ENCODE assay signal across 8 cellular contexts in the genomic region with DNA sequence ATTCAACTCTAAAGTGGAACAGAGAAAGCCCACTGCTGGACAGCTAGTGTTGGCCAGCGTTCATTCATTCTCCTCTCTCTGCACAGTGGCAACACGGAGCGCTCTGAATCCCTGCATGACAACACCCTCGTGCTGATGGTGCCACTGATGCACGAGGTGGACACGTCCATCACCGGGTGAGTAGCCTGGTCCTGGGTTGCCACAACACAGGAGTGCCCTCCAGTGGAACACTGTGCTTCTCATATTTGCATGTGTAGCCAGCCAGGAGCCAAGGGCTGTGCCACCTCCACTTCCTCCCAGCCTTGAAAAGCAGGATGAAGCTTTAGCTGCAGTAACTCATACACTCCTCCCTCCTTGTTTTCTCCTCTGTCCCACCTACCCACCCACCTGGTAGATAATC.
DNase-seq lines count a peak whose midpoint lies in the region; ATAC-seq, FAIRE-seq and TF ChIP-seq lines count a peak whose summit lies in the region.

No MANE protein-coding gene starts in this region.

- no peak overlapping the region for H3K27ac Mint-ChIP-seq in osteocyte (ENCODE audit: unreplicated experiment)

- peaks cover 1% of the 10 kb centered on the region for H3K4me1 Mint-ChIP-seq in osteocyte (ENCODE audit: unreplicated experiment)

- no peaks in the 10 kb centered on the region for H3K36me3 Mint-ChIP-seq in osteocyte (ENCODE audit: unreplicated experiment)

- DNase-seq in D721Med (ENCODE audit: insufficient read length, low spot score): peak; percentile 55
- peak; percentile 20 for DNase-seq in NCI-H526 treated with DMSO at 0.1 percent for 48 hours (lab: John Stamatoyannopoulos, UW)
- DNase-seq in epithelial cell of proximal tubule (ENCODE audit: low read depth): no peak
- DNase-seq in osteocyte (ENCODE audit: extremely low spot score, unreplicated experiment): peak; percentile 77
- no peak for DNase-seq in activated T-cell treated with anti-CD3 and anti-CD28 coated beads for 4 hours
- DNase-seq in activated CD8-positive, alpha-beta memory T cell treated with anti-CD3 and anti-CD28 coated beads, Interleukin-2, amount 50 U/mL, for 4 hours: no peak

- no peak overlapping the region for H3K4me3 ChIP-seq in epithelial cell of proximal tubule (ENCODE audit: low read depth, low read length)

- H3K9me3 Mint-ChIP-seq in osteocyte (ENCODE audit: unreplicated experiment): no peaks in the 10 kb centered on the region

- peaks cover 50% of the 10 kb centered on the region for H3K27me3 Mint-ChIP-seq in osteocyte (ENCODE audit: unreplicated experiment)

- H3K4me3 Mint-ChIP-seq in osteocyte (ENCODE audit: unreplicated experiment): no peak overlapping the region

- no peak for FAIRE-seq in D721Med (lab: Jason Lieb, UNC)

- ATAC-seq in HG02852 (IDR thresholded peaks at IDR 0.05; ENCODE audit: unreplicated experiment) (no peak), GM18519 (IDR thresholded peaks at IDR 0.05; ENCODE audit: low FRiP score, unreplicated experiment) (no peak)

- TF ChIP-seq CTCF in D721Med (IDR thresholded peaks at IDR 0.05; ENCODE audit: insufficient read depth, missing control alignments): peak; percentile 50
- TF ChIP-seq CTCF in epithelial cell of proximal tubule (conservative IDR thresholded peaks at IDR 0.05; ENCODE audit: low read depth, low read length): peak; percentile 67
- peak; percentile 38 for TF ChIP-seq CTCF in osteocyte (IDR thresholded peaks at IDR 0.05)

Comparison
In these comparisons a context has a peak if more than half of its experiments do, and no peak if none do; other contexts are left out.
1. DNase-seq: peak in D721Med (single experiment), NCI-H526 treated with DMSO at 0.1 percent for 48 hours (single experiment) and osteocyte (single experiment); none in epithelial cell of proximal tubule (single experiment), activated T-cell treated with anti-CD3 and anti-CD28 coated beads for 4 hours (single experiment) and activated CD8-positive, alpha-beta memory T cell treated with anti-CD3 and anti-CD28 coated beads, Interleukin-2, amount 50 U/mL, for 4 hours (single experiment).
2. Peak in every context shown above with its lines, with median percentiles within 50 percentile points of each other: CTCF ChIP-seq.